In the genomic region with DNA sequence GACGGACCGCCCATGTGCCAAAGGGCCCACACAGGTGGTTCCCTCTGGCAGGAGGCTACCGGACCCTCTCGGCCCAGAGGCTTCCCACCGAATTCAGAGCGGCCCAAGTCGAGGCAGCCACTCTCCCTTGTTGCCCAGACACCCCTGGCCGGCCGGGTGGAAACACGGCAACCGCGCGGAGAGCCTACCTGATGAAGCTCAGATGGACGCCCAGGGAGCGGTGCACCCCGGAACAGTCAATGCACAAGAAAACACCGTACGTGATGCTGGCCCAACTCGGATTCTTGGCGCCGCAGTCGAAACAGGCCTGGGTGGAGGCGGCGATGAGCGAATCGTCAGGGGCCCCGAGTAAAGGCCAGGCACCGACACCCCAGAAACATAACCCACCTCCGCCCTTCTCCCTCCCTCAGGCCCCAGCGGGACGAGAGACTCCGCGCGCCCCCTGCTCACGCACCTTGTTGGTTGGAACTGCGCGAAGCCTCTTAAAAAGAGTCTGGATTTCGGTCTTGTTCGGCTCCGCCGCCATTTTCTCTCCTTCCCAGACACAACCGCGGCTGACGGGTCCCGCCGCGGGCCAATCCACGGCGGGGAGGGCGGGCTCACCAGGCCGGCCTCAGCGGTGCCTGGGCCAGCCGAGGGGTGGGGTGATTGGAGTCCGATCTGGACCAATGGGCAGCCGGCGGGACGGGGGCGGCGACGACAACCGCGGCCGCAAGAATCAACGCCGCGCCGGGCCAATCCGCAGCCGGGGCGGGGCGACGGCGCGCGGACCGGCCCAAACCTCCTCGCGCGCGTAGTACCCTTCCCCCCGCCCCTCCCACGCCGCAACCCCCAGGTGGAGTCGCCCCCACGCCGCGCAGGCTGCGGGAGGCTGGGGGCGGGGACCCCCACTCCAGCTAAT, we compare ENCODE assay signal across 8 cellular contexts. TPM values are rescaled to one million over a fixed set of nuclear protein-coding genes. Genes with fewer than 3 reads are reported as not detected.
DNase-seq lines count a peak whose midpoint lies in the region; ATAC-seq and TF ChIP-seq lines count a peak whose summit lies in the region.

Gene ARFGAP2, minus strand, starts transcription at position 552 of the 901 bp plus-strand sequence. Its CDS starts 26 bp downstream, at position 526.

- H3K36me3 ChIP-seq in PC-3 (ENCODE audit: low read depth, low read length) (peaks cover 34% of the 10 kb centered on the region; the same call in 1 of the 2 replicates), mucosa of stomach (ENCODE audit: control insufficient read depth, insufficient read depth, low read length) (peaks cover 20% of the 10 kb centered on the region)

- intact Hi-C loops in PC-3 (cut with micrococcal nuclease), result loop anchor here (1.0 to 2.0 kb wide), 6 partner anchors 38 to 179 kb away; partner anchors contain the start of genes ACP2 and DDB2

- TF ChIP-seq CTCF in PC-3 (conservative IDR thresholded peaks at IDR 0.05; ENCODE audit: low read depth, low read length) (no peak), epithelial cell of proximal tubule (conservative IDR thresholded peaks at IDR 0.05; ENCODE audit: low read depth, low read length) (no peak)

- no peaks in the 10 kb centered on the region for H4K20me1 ChIP-seq in PC-3 (ENCODE audit: low read length)

- peaks cover 50% of the 10 kb centered on the region for H3K79me2 ChIP-seq in PC-3 (ENCODE audit: low read length)

- DNase-seq in DMS53 treated with DMSO at 0.1 percent for 48 hours (lab: John Stamatoyannopoulos, UW; ENCODE audit: unreplicated experiment) (peak; percentile 72), PC-3 (peak; percentile 95), epithelial cell of proximal tubule (ENCODE audit: low read depth) (no peak)
- DNase-seq in Jurkat, Clone E6-1 (ENCODE audit: low read depth, low spot score), result peak; percentile 90
- peak; percentile 95 for DNase-seq in activated T-cell treated with anti-CD3 and anti-CD28 coated beads, Interleukin-2, amount 50 U/mL, for 1 hour
- peak; percentile 95 for DNase-seq in stimulated activated CD8-positive, alpha-beta memory T cell treated with anti-CD3 and anti-CD28 coated beads, Interleukin-4, amount 100 ng/mL, for 48 hours

- peak within 1 kb of the TSS; percentile 95 for H2AFZ ChIP-seq in PC-3 (ENCODE audit: low read length)

- POLR2A ChIA-PET in PC-3 (lab: Charles Lee; ENCODE audit: unreplicated experiment), result no interaction called here

- no peaks in the 10 kb centered on the region for H3F3A ChIP-seq in PC-3 (ENCODE audit: low read length, unreplicated experiment)

- no peaks in the 10 kb centered on the region for H3K9me2 ChIP-seq in PC-3 (replicated peaks; ENCODE audit: low read length)

- H3K27me3 ChIP-seq in PC-3 (ENCODE audit: low read length) (no peaks in the 10 kb centered on the region), mucosa of stomach (ENCODE audit: control insufficient read depth, insufficient read depth, low read length) (no peaks in the 10 kb centered on the region)

- peak within 1 kb of the TSS; percentile 77 for H3K27ac ChIP-seq in PC-3 (ENCODE audit: low read length)

- H3K4me1 ChIP-seq in PC-3 (ENCODE audit: insufficient read depth, low read length), result 0 out of 2 replicates have a peak, but pooled peaks cover 8% of the 10 kb centered on the region
- H3K4me1 ChIP-seq in mucosa of stomach (ENCODE audit: control insufficient read depth, insufficient read depth, low read length), result peaks cover 26% of the 10 kb centered on the region

- CTCF ChIA-PET in PC-3 (lab: Charles Lee), result no interaction called here

- H3K9me3 ChIP-seq in PC-3 (ENCODE audit: low read length) (no peaks in the 10 kb centered on the region), mucosa of stomach (ENCODE audit: control insufficient read depth, low read length) (no peaks in the 10 kb centered on the region)

- H3K4me3 ChIP-seq in Jurkat, Clone E6-1 (ENCODE audit: low read length), result peak within 1 kb of the TSS; percentile 82
- H3K4me3 ChIP-seq in PC-3 (ENCODE audit: low read length) (peak within 1 kb of the TSS; percentile 94), epithelial cell of proximal tubule (ENCODE audit: low read depth, low read length) (peak within 1 kb of the TSS; percentile 99), mucosa of stomach (ENCODE audit: low read length) (peak within 1 kb of the TSS; percentile 95)

- peak; percentile 82 for ATAC-seq in GM21717 (IDR thresholded peaks at IDR 0.05; ENCODE audit: unreplicated experiment)
- ATAC-seq in PC-3, result peak; percentile 93

- H3K9ac ChIP-seq in PC-3 (ENCODE audit: low read length), result peak within 1 kb of the TSS; percentile 99
- H3K9ac ChIP-seq in mucosa of stomach (ENCODE audit: low read length), result peak within 1 kb of the TSS; percentile 98

- BruUV-seq in PC-3 (replicated peaks; lab: Mats Ljungman, UMichigan), result TSS peak; percentile 67

- H3K4me2 ChIP-seq in PC-3 (ENCODE audit: low read length), result peak within 1 kb of the TSS; percentile 99

RNA-seq across cellular contexts. Expression of gene ARFGAP2, which starts in this region (rescaled TPM):
- 66.6 TPM for polyA plus RNA-seq in Jurkat, Clone E6-1 (2012; ENCODE audit: insufficient read depth, insufficient read length)
- 97.5 and 125 TPM in 2 replicates for total RNA-seq in PC-3 (2014; rRNA removed)
- total RNA-seq in epithelial cell of proximal tubule, result 94.0 and 97.3 TPM in 2 replicates
